In the genomic region with DNA sequence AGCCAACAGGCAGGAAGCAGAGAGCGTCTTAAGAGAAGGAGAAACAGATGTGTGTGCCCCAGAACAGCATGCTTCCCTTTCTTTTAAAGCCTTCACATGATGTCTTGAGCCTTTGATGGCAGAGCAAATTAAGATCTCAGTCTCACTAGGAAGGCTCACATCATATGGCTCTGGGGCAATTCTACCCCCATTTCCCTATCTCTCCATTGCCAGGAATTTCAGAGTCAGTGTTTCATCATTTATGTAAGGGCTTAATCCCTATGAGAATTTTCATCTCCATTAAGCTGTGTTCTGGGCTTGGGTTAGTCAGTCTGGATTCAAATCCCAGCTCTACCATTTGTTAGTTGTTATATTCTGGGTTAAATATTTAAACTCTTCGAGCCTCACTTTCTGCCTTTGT, we compare ENCODE assay signal across 26 cellular contexts.
"Had no signal": no experiment of that assay in that cellular context is flagged by ENCODE, and none has a peak within 500 bp of the region (broad histone marks: within the 10 kb centered on the region; RNA-seq: fewer than 3 reads in every experiment).

No MANE protein-coding gene starts in this region.

- H3K27ac ChIP-seq: coronary artery, esophagus squamous epithelium, gastroesophageal sphincter, heart left ventricle, right lobe of liver, thyroid gland had no signal

- H3K27ac Mint-ChIP-seq: activated naive CD8-positive, alpha-beta T cell treated with anti-CD3 and anti-CD28 coated beads for 36 hours; activated T-helper 2 cell treated with anti-CD3 and anti-CD28 coated beads, Interferon-gamma antibody, Interleukin-2, Interleukin-4, amounts not matched to agents 10 μg/mL and 5 μg/mL and 100 μg/mL, durations not matched to agents 14 hours and 24 hours and 36 hours; endodermal cell; natural killer cell treated with Interleukin-12 subunit alpha and Interleukin-12 subunit beta and Interleukin-15 and Interleukin-18, amount 100 ng/mL, for 72 hours had no signal

- DNase-seq: activated CD4-positive, alpha-beta T cell treated with anti-CD3 and anti-CD28 coated beads, Interleukin-2, amount 50 U/mL, for 4 hours; activated CD8-positive, alpha-beta memory T cell treated with anti-CD3 and anti-CD28 coated beads, Interleukin-2, amount 50 U/mL, for 48 hours; activated naive CD4-positive, alpha-beta T cell treated with Interleukin-2 at 50 U/mL for 16 hours; activated naive CD8-positive, alpha-beta T cell treated with anti-CD3 and anti-CD28 coated beads for 36 hours; activated T-cell treated with anti-CD3 and anti-CD28 coated beads, Interleukin-2, amount 50 U/mL, for 4 hours; amygdala; cerebellar nuclear complex; endodermal cell; esophagus squamous epithelium; heart left ventricle; left ventricle myocardium superior; mammary epithelial cell; midbrain; right lobe of liver; small intestine; stimulated activated CD4-positive, alpha-beta T cell treated with anti-CD3 and anti-CD28 coated beads, Interleukin-15, amount 100 ng/mL, for 24 hours; stimulated activated CD4-positive, alpha-beta T cell treated with anti-CD3 and anti-CD28 coated beads, Interleukin-2, amount 100 ng/mL, for 48 hours; stimulated activated CD8-positive, alpha-beta memory T cell treated with anti-CD3 and anti-CD28 coated beads, Interleukin-4, amount 100 ng/mL, for 48 hours; stimulated activated naive CD4-positive, alpha-beta T cell treated with Interleukin-2 at 50 U/mL for 16 hours; T-helper 2 cell; thyroid gland had no signal

- H3K27me3 ChIP-seq: right lobe of liver, thyroid gland had no signal

- ATAC-seq: activated T-cell treated with anti-CD3 and anti-CD28 coated beads, Interleukin-2, amount 50 U/mL, for 4 hours; gastroesophageal sphincter; heart left ventricle; left ventricle myocardium superior; natural killer cell treated with Interleukin-12 subunit alpha and Interleukin-12 subunit beta and Interleukin-15 and Interleukin-18, amount 100 ng/mL, for 72 hours; right lobe of liver had no signal

- H3K9me3 ChIP-seq: esophagus squamous epithelium, gastroesophageal sphincter, heart left ventricle, right lobe of liver, thyroid gland had no signal

- H3K36me3 Mint-ChIP-seq: activated naive CD8-positive, alpha-beta T cell treated with anti-CD3 and anti-CD28 coated beads for 36 hours; natural killer cell treated with Interleukin-12 subunit alpha and Interleukin-12 subunit beta and Interleukin-15 and Interleukin-18, amount 100 ng/mL, for 72 hours had no signal

- H3K4me1 ChIP-seq: gastroesophageal sphincter, right lobe of liver had no signal

- H3K4me3 Mint-ChIP-seq: activated naive CD8-positive, alpha-beta T cell treated with anti-CD3 and anti-CD28 coated beads for 36 hours; activated T-cell treated with anti-CD3 and anti-CD28 coated beads, Interleukin-2, amount 50 U/mL, for 4 hours; endodermal cell; natural killer cell treated with Interleukin-12 subunit alpha and Interleukin-12 subunit beta and Interleukin-15 and Interleukin-18, amount 100 ng/mL, for 72 hours had no signal

- H3K36me3 ChIP-seq: esophagus squamous epithelium, gastroesophageal sphincter, heart left ventricle, right lobe of liver, thyroid gland had no signal

- H3K4me3 ChIP-seq: coronary artery, esophagus squamous epithelium, gastroesophageal sphincter, heart left ventricle, right lobe of liver, thyroid gland had no signal

- FAIRE-seq: islet of Langerhans, small intestine had no signal

- H3K9me3 Mint-ChIP-seq: activated naive CD8-positive, alpha-beta T cell treated with anti-CD3 and anti-CD28 coated beads for 36 hours; activated T-cell treated with anti-CD3 and anti-CD28 coated beads, Interleukin-2, amount 50 U/mL, for 4 hours; activated T-helper 2 cell treated with anti-CD3 and anti-CD28 coated beads, Interferon-gamma antibody, Interleukin-2, Interleukin-4, amounts not matched to agents 10 μg/mL and 5 μg/mL and 100 μg/mL, durations not matched to agents 14 hours and 24 hours and 36 hours; endodermal cell; natural killer cell treated with Interleukin-12 subunit alpha and Interleukin-12 subunit beta and Interleukin-15 and Interleukin-18, amount 100 ng/mL, for 72 hours had no signal
